Comparison of ENCODE assay signal across 22 cellular contexts in genomic region chr22:46365166-46365624, GRCh38. TPM values are rescaled to one million over a fixed set of nuclear protein-coding genes. Genes with fewer than 3 reads are reported as not detected.
DNase-seq lines count a peak whose midpoint lies in the region; ATAC-seq and TF ChIP-seq lines count a peak whose summit lies in the region.
"Had no signal": no experiment of that assay in that cellular context is flagged by ENCODE, and none has a peak within 500 bp of the region (broad histone marks: within the 10 kb centered on the region; RNA-seq: fewer than 3 reads in every experiment).

No MANE protein-coding gene starts in this region.

- peak overlapping the region in 1 of 10 experiments; percentile 17; a peak in 1 of 20 replicates for H3K4me3 ChIP-seq in BLaER1 treated with 17β-estradiol and CSF1 and Interleukin-3, amounts not matched to agents 10 nM and 100 nM
- no peak overlapping the region for H3K4me3 ChIP-seq in lower lobe of right lung
- H3K4me3 ChIP-seq: A549, GM23248, HAP-1 had no signal

- peaks cover 0 to 81% (median 59%) of the 10 kb centered on the region in 11 experiments; a peak in 19 of 22 replicates for H4K20me1 ChIP-seq in BLaER1 treated with 17β-estradiol and CSF1 and Interleukin-3, amounts not matched to agents 10 nM and 100 nM

- H3K9ac ChIP-seq in BLaER1 treated with 17β-estradiol and CSF1 and Interleukin-3, amounts not matched to agents 10 nM and 100 nM, result peak overlapping the region in 2 of 11 experiments; percentile 1 to 30; a peak in 1 of 22 replicates
- H3K9ac ChIP-seq: GM23248 had no signal

- ATAC-seq in Right ventricle myocardium inferior (no peak), left ventricle myocardium superior (no peak), lower lobe of right lung (no peak), GM18519 (IDR thresholded peaks at IDR 0.05; ENCODE audit: low FRiP score, unreplicated experiment) (no peak)
- ATAC-seq: A549; CD8-positive, alpha-beta T cell had no signal

- no peak for TF ChIP-seq CTCF in lower lobe of right lung (IDR thresholded peaks at IDR 0.05)

- DNase-seq in Right ventricle myocardium inferior (ENCODE audit: missing footprints) (peak; percentile 45), left ventricle myocardium superior (no peak), lower lobe of right lung (peak; percentile 35), SW480 (ENCODE audit: low spot score) (no peak), H4 (ENCODE audit: low spot score) (no peak)
- DNase-seq: 8988T; ACHN; AML-193; Caco-2; CD4-positive, CD25-positive, alpha-beta regulatory T cell; CD8-positive, alpha-beta T cell; DMS153; DMS79 treated with DMSO at 0.1 percent for 48 hours; GF-D8; GM23248; HFFc6 had no signal

- H3K4me1 ChIP-seq in BLaER1 treated with 17β-estradiol and CSF1 and Interleukin-3, amounts not matched to agents 10 nM and 100 nM, result peaks cover 20 to 61% (median 54%) of the 10 kb centered on the region in 10 experiments
- no peaks in the 10 kb centered on the region for H3K4me1 ChIP-seq in lower lobe of right lung
- H3K4me1 ChIP-seq: HAP-1 had no signal

- H3K36me3 ChIP-seq in BLaER1 treated with 17β-estradiol and CSF1 and Interleukin-3, amounts not matched to agents 10 nM and 100 nM, result peaks cover 0 to under 1% (median 0%) of the 10 kb centered on the region in 11 experiments; a peak in 1 of 22 replicates
- peaks cover 39% of the 10 kb centered on the region for H3K36me3 ChIP-seq in lower lobe of right lung
- H3K36me3 ChIP-seq: BE2C had no signal

- H3K9me3 ChIP-seq in BLaER1 treated with 17β-estradiol and CSF1 and Interleukin-3, amounts not matched to agents 10 nM and 100 nM (replicated peaks in 1 of 11), result no peaks in the 10 kb centered on the region
- no peaks in the 10 kb centered on the region for H3K9me3 ChIP-seq in lower lobe of right lung
- H3K9me3 ChIP-seq: A549, BE2C, Caco-2, HAP-1 had no signal

- peak overlapping the region; percentile 41 to 95 (median 90); a peak in 21 of 22 replicates for H3K4me2 ChIP-seq in BLaER1 treated with 17β-estradiol and CSF1 and Interleukin-3, amounts not matched to agents 10 nM and 100 nM
- H3K4me2 ChIP-seq: A549 had no signal

- intact Hi-C loops in Right ventricle myocardium inferior (cut with DNase I), result no loop called here
- intact Hi-C loops in left ventricle myocardium superior (cut with micrococcal nuclease), result no loop called here
- intact Hi-C loops in lower lobe of right lung (cut with DNase I), result loop anchor here (10.0 kb wide), 1 partner anchor 180 kb away; no protein-coding TSS in a partner anchor

- peaks cover 36 to 82% (median 69%) of the 10 kb centered on the region in 11 experiments for H3K27me3 ChIP-seq in BLaER1 treated with 17β-estradiol and CSF1 and Interleukin-3, amounts not matched to agents 10 nM and 100 nM
- peaks cover 12% of the 10 kb centered on the region for H3K27me3 ChIP-seq in lower lobe of right lung (ENCODE audit: low read depth)
- H3K27me3 ChIP-seq: BE2C had no signal

- no peak overlapping the region for H3K27ac ChIP-seq in BLaER1 treated with 17β-estradiol and CSF1 and Interleukin-3, amounts not matched to agents 10 nM and 100 nM
- no peak overlapping the region for H3K27ac ChIP-seq in lower lobe of right lung
- H3K27ac ChIP-seq: A549, C4-2B, GM23248 had no signal

RNA-seq across cellular contexts. Expression of gene TRMU, which starts 29.7 kb away (rescaled TPM):
- total RNA-seq in Right ventricle myocardium inferior, result 42.2 TPM
- total RNA-seq in left ventricle myocardium superior, result 44.0 TPM
- total RNA-seq in lower lobe of right lung, result 33.5 TPM
- 37.0 and 39.5 TPM in 2 replicates for total RNA-seq in H4 (2014; rRNA removed; shearing (Covaris generic))

Comparison
In these comparisons a context has a peak if more than half of its experiments do, and no peak if none do; other contexts are left out.
1. DNase-seq: peak in Right ventricle myocardium inferior (single experiment) and lower lobe of right lung (single experiment); none in left ventricle myocardium superior (single experiment), SW480 (single experiment) and H4 (single experiment).